ENCODE assay signal across 10 cellular contexts in genomic region chr9:70902705-70903131, GRCh38.
A peak's percentile ranks its signal among the peaks of the same experiment; 100 is the strongest.
DNase-seq lines count a peak whose midpoint lies in the region; ATAC-seq and TF ChIP-seq lines count a peak whose summit lies in the region.
"Had no signal": no experiment of that assay in that cellular context is flagged by ENCODE, and none has a peak within 500 bp of the region (broad histone marks: within the 10 kb centered on the region; RNA-seq: fewer than 3 reads in every experiment).

No MANE protein-coding gene starts in this region.

- H3K9me3 Mint-ChIP-seq in osteocyte (ENCODE audit: unreplicated experiment) = no peaks in the 10 kb centered on the region

- peaks cover 13% of the 10 kb centered on the region for H3K4me1 Mint-ChIP-seq in osteocyte (ENCODE audit: unreplicated experiment)

- peak; percentile 35 for DNase-seq in HK-2 (ENCODE audit: unreplicated experiment)
- DNase-seq in choroid plexus epithelial cell (ENCODE audit: low read depth) = peak; percentile 98
- DNase-seq in osteocyte (ENCODE audit: extremely low spot score, unreplicated experiment) = no peak
- no peak for DNase-seq in HuH-7.5 (ENCODE audit: low spot score)
- DNase-seq in NCI-H510A treated with DMSO at 0.1 percent for 48 hours (lab: John Stamatoyannopoulos, UW) = no peak
- no peak for DNase-seq in NCI-H187 (lab: John Stamatoyannopoulos, UW)
- DNase-seq in NCI-H748 (lab: John Stamatoyannopoulos, UW; ENCODE audit: unreplicated experiment) = no peak
- DNase-seq: activated CD8-positive, alpha-beta memory T cell treated with anti-CD3 and anti-CD28 coated beads, Interleukin-2, amount 50 U/mL, for 48 hours had no signal

- no peaks in the 10 kb centered on the region for H3K36me3 Mint-ChIP-seq in osteocyte (ENCODE audit: unreplicated experiment)

- no peak overlapping the region for H3K4me3 ChIP-seq in choroid plexus epithelial cell (ENCODE audit: low read depth, low read length)
- H3K4me3 ChIP-seq: GM12878 had no signal

- no peak for TF ChIP-seq CTCF in choroid plexus epithelial cell (conservative IDR thresholded peaks at IDR 0.05; ENCODE audit: low read depth, low read length)
- TF ChIP-seq CTCF in osteocyte (IDR thresholded peaks at IDR 0.05) = no peak

- H3K27me3 Mint-ChIP-seq in osteocyte (ENCODE audit: unreplicated experiment) = peaks cover 3% of the 10 kb centered on the region

- peak overlapping the region; percentile 20 for H3K27ac Mint-ChIP-seq in osteocyte (ENCODE audit: unreplicated experiment)

- peak; percentile 61 for ATAC-seq in GM18511 (IDR thresholded peaks at IDR 0.05; ENCODE audit: unreplicated experiment)
- ATAC-seq: GM12878 had no signal

- H3K4me3 Mint-ChIP-seq in osteocyte (ENCODE audit: unreplicated experiment) = no peak overlapping the region

Comparison
In these comparisons a context has a peak if more than half of its experiments do, and no peak if none do; other contexts are left out.
1. DNase-seq: peak in HK-2 (single experiment) and choroid plexus epithelial cell (single experiment); none in osteocyte (single experiment), HuH-7.5 (single experiment), NCI-H510A treated with DMSO at 0.1 percent for 48 hours (single experiment), NCI-H187 (0 of 2) and NCI-H748 (single experiment).